In the genomic region with DNA sequence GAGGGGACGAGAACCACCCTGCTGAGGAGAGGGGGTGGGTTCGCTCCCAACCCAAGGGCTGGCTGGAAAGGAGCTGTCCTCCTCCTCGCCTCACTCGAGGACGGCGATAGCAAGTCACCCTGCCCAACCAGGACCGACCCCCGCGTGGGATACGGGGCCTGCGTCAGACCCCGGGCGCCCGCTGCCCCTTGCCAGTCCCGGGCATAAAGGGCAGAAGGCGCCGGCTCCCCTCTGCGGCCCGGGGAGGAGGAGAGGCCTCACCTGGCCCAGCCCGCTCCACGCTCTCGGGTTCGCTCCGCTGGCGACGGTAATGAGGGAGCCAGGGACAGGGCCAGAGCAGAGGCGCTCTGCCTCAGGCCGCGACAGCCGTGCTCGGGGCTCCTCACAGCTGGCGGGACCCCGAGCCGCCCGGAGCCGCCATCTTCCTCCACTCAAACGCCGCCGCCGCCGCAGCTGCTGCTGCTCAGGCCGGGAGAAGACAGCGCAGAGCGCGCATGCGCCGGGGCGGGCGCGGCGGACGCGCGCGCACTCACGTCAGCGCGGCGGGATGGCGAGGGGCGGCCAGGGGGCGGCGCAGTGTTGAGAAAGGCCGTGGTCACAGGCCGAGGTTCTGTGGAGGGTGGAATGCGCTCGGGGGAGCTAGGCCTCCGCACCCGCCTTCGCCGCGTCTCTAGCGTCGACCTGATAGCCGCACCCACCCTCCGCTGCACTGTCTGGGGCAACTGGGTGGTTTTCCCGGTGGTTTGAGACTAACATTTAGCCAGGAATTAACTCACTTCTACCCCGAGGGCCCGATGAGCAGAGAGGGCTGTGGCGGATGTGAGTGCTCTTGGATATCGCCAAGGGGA, we compare ENCODE assay signal across 8 cellular contexts. TPM values are rescaled to one million over a fixed set of nuclear protein-coding genes. Genes with fewer than 3 reads are reported as not detected.
DNase-seq lines count a peak whose midpoint lies in the region; ATAC-seq and TF ChIP-seq lines count a peak whose summit lies in the region.

A gene (minus strand): TSS at position 487 of the 848 bp plus-strand sequence. CDS start 37,062 bp downstream, outside the sequence.

- CTCF ChIA-PET in BJ (lab: Yijun Ruan, JAX): interaction anchor here (0.7 to 4.2 kb wide), 6 partner anchors 11 to 273 kb away, joined by 3 to 28 read pairs (median 4); no protein-coding TSS in a partner anchor
- CTCF ChIA-PET in activated CD4-positive, alpha-beta T cell treated with anti-CD3 and anti-CD28 coated beads for 36 hours (lab: Charles Lee): interaction anchor here (0.7 to 4.4 kb wide), 6 partner anchors 13 to 377 kb away, joined by 3 to 76 read pairs (median 4); a partner anchor contains a TSS

- no peaks in the 10 kb centered on the region for H3K9me3 Mint-ChIP-seq in activated CD4-positive, alpha-beta T cell treated with anti-CD3 and anti-CD28 coated beads for 36 hours (ENCODE audit: low read depth)

- H3K27ac ChIP-seq in cingulate gyrus (ENCODE audit: low read depth, low read length): peak within 1 kb of the TSS; percentile 96
- peak within 1 kb of the TSS; percentile 82 for H3K27ac ChIP-seq in layer of hippocampus (ENCODE audit: low read depth, low read length)

- peak within 1 kb of the TSS; percentile 81 for H3K4me3 ChIP-seq in BJ (ENCODE audit: low read depth, low read length)

- H3K4me3 Mint-ChIP-seq in activated CD4-positive, alpha-beta T cell treated with anti-CD3 and anti-CD28 coated beads for 36 hours: peak within 1 kb of the TSS; percentile 96

- ATAC-seq in HG03457 (IDR thresholded peaks at IDR 0.05; ENCODE audit: unreplicated experiment): peak; percentile 89
- ATAC-seq in activated CD4-positive, alpha-beta T cell treated with anti-CD3 and anti-CD28 coated beads for 36 hours: peak; percentile 92

- POLR2A ChIA-PET in BJ (lab: Charles Lee): no interaction called here
- POLR2A ChIA-PET in activated CD4-positive, alpha-beta T cell treated with anti-CD3 and anti-CD28 coated beads for 36 hours (lab: Charles Lee): interaction anchor here (0.6 to 1.2 kb wide), 6 partner anchors 11 to 290 kb away, joined by 3 to 7 read pairs (median 4); a partner anchor contains a TSS

- TF ChIP-seq CTCF in BJ (IDR thresholded peaks at IDR 0.05; ENCODE audit: insufficient read depth, low read depth, low read length): peak; percentile 31; the same call in 1 of the 2 replicates

- peak; percentile 69 for DNase-seq in BJ (ENCODE audit: low read depth)
- DNase-seq in GM19240 (ENCODE audit: insufficient read length, low spot score): peak; percentile 83
- peak; percentile 76 to 88 for DNase-seq in NCI-H524 (lab: John Stamatoyannopoulos, UW)
- peak; percentile 95 for DNase-seq in activated CD4-positive, alpha-beta T cell treated with anti-CD3 and anti-CD28 coated beads for 36 hours
- DNase-seq in stimulated activated CD4-positive, alpha-beta T cell treated with anti-CD3 and anti-CD28 coated beads, Interleukin-1b, Interleukin-23, amount 100 ng/mL, for 4 hours (ENCODE audit: low read depth in 2 of 2): peak; percentile 87

- H3K27ac Mint-ChIP-seq in activated CD4-positive, alpha-beta T cell treated with anti-CD3 and anti-CD28 coated beads for 36 hours: peak within 1 kb of the TSS; percentile 96

- no peaks in the 10 kb centered on the region for H3K27me3 Mint-ChIP-seq in activated CD4-positive, alpha-beta T cell treated with anti-CD3 and anti-CD28 coated beads for 36 hours

- peaks cover 31% of the 10 kb centered on the region for H3K4me1 Mint-ChIP-seq in activated CD4-positive, alpha-beta T cell treated with anti-CD3 and anti-CD28 coated beads for 36 hours

- H3K36me3 ChIP-seq in BJ (ENCODE audit: control insufficient read depth, insufficient read depth, low read length): no peaks in the 10 kb centered on the region

- intact Hi-C loops in activated CD4-positive, alpha-beta T cell treated with anti-CD3 and anti-CD28 coated beads for 36 hours (cut with DNase I, micrococcal nuclease): loop anchor here (1.0 to 2.0 kb wide), 9 partner anchors 15 to 828 kb away; a partner anchor contains a TSS

- H3K36me3 Mint-ChIP-seq in activated CD4-positive, alpha-beta T cell treated with anti-CD3 and anti-CD28 coated beads for 36 hours (ENCODE audit: low read depth): peaks cover 4% of the 10 kb centered on the region

- H3K27me3 ChIP-seq in BJ (ENCODE audit: control insufficient read depth, insufficient read depth, low read length): no peaks in the 10 kb centered on the region
- no peaks in the 10 kb centered on the region for H3K27me3 ChIP-seq in layer of hippocampus (ENCODE audit: control insufficient read depth, insufficient read depth, low read length)

RNA-seq across cellular contexts. Expression of the gene that starts here (rescaled TPM):
- polyA plus RNA-seq in BJ (2011; rRNA removed): 19.7 and 31.7 TPM in 2 replicates
- 23.8 and 33.7 TPM in 2 replicates for polyA minus RNA-seq in BJ (2011; rRNA and poly(A)+ RNA removed)
- 10 to 100 TPM; 14.3 to 18.1 TPM for total RNA-seq in activated CD4-positive, alpha-beta T cell treated with anti-CD3 and anti-CD28 coated beads for 36 hours

Comparison
In these comparisons a context has a peak if more than half of its experiments do, and no peak if none do; other contexts are left out.
1. Peak in every context shown above with its lines: DNase-seq, ATAC-seq, H3K4me3 ChIP-seq and H3K27ac ChIP-seq.